34 cellular contexts compared by ENCODE assay signal in the genomic region with DNA sequence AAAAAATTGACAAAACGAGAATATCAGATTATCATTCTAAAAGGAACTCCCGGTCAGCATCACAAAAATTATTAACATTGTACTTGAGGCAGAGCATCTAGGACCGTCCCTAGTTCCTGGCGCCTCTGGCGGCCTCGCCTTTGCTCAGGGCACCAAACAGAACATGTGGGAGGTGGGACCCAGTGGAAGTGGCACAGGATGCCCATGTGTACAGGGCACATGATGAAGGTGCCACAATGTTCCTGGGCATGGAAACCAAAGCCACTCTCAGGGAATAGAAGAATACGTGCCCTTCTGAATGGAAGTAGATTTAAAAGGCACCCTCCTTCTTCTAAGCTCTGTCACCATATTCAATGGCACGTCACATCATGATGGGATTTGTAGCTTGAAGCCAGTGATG. TPM values are rescaled to one million over a fixed set of nuclear protein-coding genes. Genes with fewer than 3 reads are reported as not detected.
"Had no signal": no experiment of that assay in that cellular context is flagged by ENCODE, and none has a peak within 500 bp of the region (broad histone marks: within the 10 kb centered on the region; RNA-seq: fewer than 3 reads in every experiment).

No MANE protein-coding gene starts in this region.

- H3K36me3 ChIP-seq: adrenal gland, cardiac muscle cell had no signal

- DNase-seq: activated B cell treated with CpG ODN at 0.5 μM for 24 hours; activated CD4-positive, alpha-beta memory T cell treated with anti-CD3 and anti-CD28 coated beads for 36 hours; activated CD4-positive, alpha-beta T cell treated with anti-CD3 and anti-CD28 coated beads for 4 hours; activated CD4-positive, alpha-beta T cell treated with anti-CD3 and anti-CD28 coated beads, Interleukin-2, amount 50 U/mL, for 1 hour; activated CD4-positive, alpha-beta T cell treated with anti-CD3 and anti-CD28 coated beads, Interleukin-2, amount 50 U/mL, for 4 hours; activated CD4-positive, CD25-positive, alpha-beta regulatory T cell treated with anti-CD3 and anti-CD28 coated beads, Interleukin-2, amount 50 U/mL, for 72 hours; activated CD8-positive, alpha-beta memory T cell treated with anti-CD3 and anti-CD28 coated beads, Interleukin-2, amount 50 U/mL, for 4 hours; activated CD8-positive, alpha-beta T cell treated with anti-CD3 and anti-CD28 coated beads for 36 hours; activated effector memory CD4-positive, alpha-beta T cell treated with anti-CD3 and anti-CD28 coated beads, Interleukin-2, amount 50 U/mL, for 16 hours; activated gamma-delta T cell treated with Interleukin-2 at 50 U/mL for 16 hours; activated naive CD4-positive, alpha-beta T cell; activated naive CD4-positive, alpha-beta T cell treated with anti-CD3 and anti-CD28 coated beads for 36 hours; activated naive CD4-positive, alpha-beta T cell treated with anti-CD3 and anti-CD28 coated beads, Interleukin-2, amount 50 U/mL, for 16 hours; activated naive CD8-positive, alpha-beta T cell treated with anti-CD3 and anti-CD28 coated beads for 36 hours; activated T-cell treated with anti-CD3 and anti-CD28 coated beads for 4 hours; activated T-cell treated with anti-CD3 and anti-CD28 coated beads, Interleukin-2, amount 50 U/mL, for 1 hour; activated T-cell treated with anti-CD3 and anti-CD28 coated beads, Interleukin-2, amount 50 U/mL, for 4 hours; activated T-cell treated with anti-CD3 and anti-CD28 coated beads, Interleukin-2, amount 50 U/mL, for 72 hours; adrenal gland; amniotic stem cell; aorta; caudate nucleus; SW 1271; T-helper 1 cell; T-helper 2 cell; T-helper 9 cell had no signal

- FAIRE-seq: bronchial epithelial cell, TTC549 had no signal

- H3K27me3 ChIP-seq: adrenal gland had no signal

- ATAC-seq: activated CD8-positive, alpha-beta T cell treated with anti-CD3 and anti-CD28 coated beads for 36 hours; activated naive CD4-positive, alpha-beta T cell treated with anti-CD3 and anti-CD28 coated beads, Interleukin-2, amount 50 U/mL, for 72 hours; activated T-cell treated with anti-CD3 and anti-CD28 coated beads, Interleukin-2, amount 50 U/mL, for 4 hours; activated T-cell treated with anti-CD3 and anti-CD28 coated beads, Interleukin-2, amount 50 U/mL, for 72 hours; activated T-helper 17 cell treated with anti-CD3 and anti-CD28 coated beads, Interleukin-2, amount 50 U/mL, for 72 hours had no signal

- H3K9me3 ChIP-seq: adrenal gland had no signal

- H3K4me1 ChIP-seq: adrenal gland had no signal

- H3K27ac ChIP-seq: adrenal gland, cardiac muscle cell, VCaP had no signal

- H3K4me3 ChIP-seq: adrenal gland, cardiac muscle cell had no signal

RNA-seq across cellular contexts. Expression of gene MARCO, which starts 30.1 kb away (rescaled TPM):
- total RNA-seq: activated B cell treated with CpG ODN at 0.5 μM for 24 hours; activated CD4-positive, alpha-beta memory T cell treated with anti-CD3 and anti-CD28 coated beads for 36 hours; activated CD8-positive, alpha-beta memory T cell treated with anti-CD3 and anti-CD28 coated beads for 36 hours; activated CD8-positive, alpha-beta T cell treated with anti-CD3 and anti-CD28 coated beads for 36 hours; activated naive CD4-positive, alpha-beta T cell treated with anti-CD3 and anti-CD28 coated beads for 36 hours; activated naive CD4-positive, alpha-beta T cell treated with anti-CD3 and anti-CD28 coated beads, Interleukin-2, amount 50 U/mL, for 72 hours; activated naive CD8-positive, alpha-beta T cell treated with anti-CD3 and anti-CD28 coated beads for 36 hours; activated T-cell treated with anti-CD3 and anti-CD28 coated beads, Interleukin-2, amount 50 U/mL, for 72 hours; activated T-helper 1 cell treated with anti-CD3 and anti-CD28 coated beads, Interleukin-12 subunit alpha, Interleukin-12 subunit beta, Interleukin-2, Interleukin-4 antibody, amounts not matched to agents 30 ng/mL and 10 ng/mL and 1 ng/mL, durations not matched to agents 14 hours and 24 hours and 36 hours; activated T-helper 17 cell treated with anti-CD3 and anti-CD28 coated beads, Interleukin-2, amount 50 U/mL, for 72 hours; bronchial epithelial cell; cardiac muscle cell had no signal
- polyA plus RNA-seq: cardiac muscle cell had no signal
